10 cellular contexts compared by ENCODE assay signal in the genomic region with DNA sequence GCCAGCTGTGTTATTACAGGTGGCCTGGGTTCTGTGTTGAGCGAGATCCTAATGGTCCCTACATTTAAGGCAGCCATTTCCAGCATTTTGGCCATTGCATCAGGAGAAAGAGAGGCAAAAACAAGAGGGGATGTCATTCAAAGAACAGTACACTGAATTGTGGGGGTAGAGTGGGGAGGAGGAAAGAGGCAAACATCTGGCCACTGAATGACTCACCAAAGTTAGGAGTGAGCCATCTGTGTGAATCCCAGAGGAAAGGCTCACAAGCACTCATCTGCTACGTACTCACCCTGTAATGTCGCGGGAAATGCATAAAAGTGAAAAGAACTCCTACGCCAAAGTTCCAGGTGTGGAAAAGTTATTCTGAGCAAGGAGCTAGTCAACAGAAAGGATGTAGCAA. TPM values are rescaled to one million over a fixed set of nuclear protein-coding genes. Genes with fewer than 3 reads are reported as not detected.
DNase-seq lines count a peak whose midpoint lies in the region; ATAC-seq and TF ChIP-seq lines count a peak whose summit lies in the region.
"Had no signal": no experiment of that assay in that cellular context is flagged by ENCODE, and none has a peak within 500 bp of the region (broad histone marks: within the 10 kb centered on the region; RNA-seq: fewer than 3 reads in every experiment).

No MANE protein-coding gene starts in this region.

- no peaks in the 10 kb centered on the region for H3K9me3 Mint-ChIP-seq in activated T-helper 17 cell treated with anti-CD3 and anti-CD28 coated beads, Interleukin-2, amount 50 U/mL, for 72 hours
- H3K9me3 Mint-ChIP-seq: activated B cell treated with CpG ODN at 0.5 μM for 24 hours had no signal

- DNase-seq in A172 (ENCODE audit: low spot score) (peak; percentile 83), M059J (ENCODE audit: low read depth) (peak; percentile 42), dedifferentiated amniotic fluid mesenchymal stem cell (ENCODE audit: extremely low spot score) (peak; percentile 63), left kidney (ENCODE audit: low read depth, low spot score) (peak; percentile 65), omental fat pad (ENCODE audit: low spot score) (no peak), NCI-H1436 (lab: John Stamatoyannopoulos, UW) (no peak)
- no peak for DNase-seq in activated CD4-positive, alpha-beta T cell treated with anti-CD3 and anti-CD28 coated beads for 1 hour
- DNase-seq: activated B cell treated with CpG ODN at 0.5 μM for 24 hours had no signal

- H3K27me3 Mint-ChIP-seq in activated T-helper 17 cell treated with anti-CD3 and anti-CD28 coated beads, Interleukin-2, amount 50 U/mL, for 72 hours: no peaks in the 10 kb centered on the region
- H3K27me3 Mint-ChIP-seq: activated B cell treated with CpG ODN at 0.5 μM for 24 hours, B cell had no signal

- no peak overlapping the region for H3K27ac Mint-ChIP-seq in activated T-helper 17 cell treated with anti-CD3 and anti-CD28 coated beads, Interleukin-2, amount 50 U/mL, for 72 hours
- H3K27ac Mint-ChIP-seq: activated B cell treated with CpG ODN at 0.5 μM for 24 hours, B cell had no signal

- H3K4me3 Mint-ChIP-seq in activated T-helper 17 cell treated with anti-CD3 and anti-CD28 coated beads, Interleukin-2, amount 50 U/mL, for 72 hours: no peak overlapping the region
- H3K4me3 Mint-ChIP-seq: activated B cell treated with CpG ODN at 0.5 μM for 24 hours, B cell had no signal

- no peak for TF ChIP-seq CTCF in omental fat pad (IDR thresholded peaks at IDR 0.05)

- H3K36me3 Mint-ChIP-seq in activated T-helper 17 cell treated with anti-CD3 and anti-CD28 coated beads, Interleukin-2, amount 50 U/mL, for 72 hours (ENCODE audit: low read depth): no peaks in the 10 kb centered on the region

- H3K4me1 Mint-ChIP-seq in activated T-helper 17 cell treated with anti-CD3 and anti-CD28 coated beads, Interleukin-2, amount 50 U/mL, for 72 hours: peaks cover 12% of the 10 kb centered on the region
- H3K4me1 Mint-ChIP-seq: activated B cell treated with CpG ODN at 0.5 μM for 24 hours, B cell had no signal

- no peak for ATAC-seq in omental fat pad (ENCODE audit: low FRiP score)
- ATAC-seq in activated T-helper 17 cell treated with anti-CD3 and anti-CD28 coated beads, Interleukin-2, amount 50 U/mL, for 72 hours (replicated peaks): no peak

RNA-seq across cellular contexts. Expression of a gene that starts 20.1 kb away (rescaled TPM):
- total RNA-seq in A172 (2014; rRNA removed; shearing (Covaris generic)): not detected in 2 replicates
- total RNA-seq in M059J (2014; rRNA removed; shearing (Covaris generic)): not detected in 2 replicates
- total RNA-seq in omental fat pad: not detected
- not detected for total RNA-seq in activated T-helper 17 cell treated with anti-CD3 and anti-CD28 coated beads, Interleukin-2, amount 50 U/mL, for 72 hours
- total RNA-seq: activated B cell treated with CpG ODN at 0.5 μM for 24 hours, B cell had no signal

RNA-seq across cellular contexts. Expression of a gene that starts 23.2 kb away (rescaled TPM):
- 4,408 and 5,921 TPM in 2 replicates for total RNA-seq in A172 (2014; rRNA removed; shearing (Covaris generic))
- total RNA-seq in M059J (2014; rRNA removed; shearing (Covaris generic)): 2,231 and 3,155 TPM in 2 replicates
- 1,000 to 10,000 TPM; 3,452 to 4,057 (median 3,629) TPM for total RNA-seq in omental fat pad
- total RNA-seq in activated T-helper 17 cell treated with anti-CD3 and anti-CD28 coated beads, Interleukin-2, amount 50 U/mL, for 72 hours: 1,000 to 10,000 TPM; 2,606 to 3,397 TPM

RNA-seq across cellular contexts. Expression of a gene that starts 37.9 kb away (rescaled TPM):
- total RNA-seq in A172 (2014; rRNA removed; shearing (Covaris generic)): not detected in 2 replicates
- total RNA-seq in M059J (2014; rRNA removed; shearing (Covaris generic)): 0.10 TPM in 1 of 2 replicates, not detected in the other
- not detected for total RNA-seq in omental fat pad
- total RNA-seq in activated T-helper 17 cell treated with anti-CD3 and anti-CD28 coated beads, Interleukin-2, amount 50 U/mL, for 72 hours: under 1 TPM; 0.09 to 0.21 TPM
- total RNA-seq: activated B cell treated with CpG ODN at 0.5 μM for 24 hours, B cell had no signal

RNA-seq across cellular contexts. Expression of a gene that starts 49.7 kb away (rescaled TPM):
- total RNA-seq in A172 (2014; rRNA removed; shearing (Covaris generic)): not detected in 2 replicates
- not detected in 2 replicates for total RNA-seq in M059J (2014; rRNA removed; shearing (Covaris generic))
- total RNA-seq in omental fat pad: 100 to 1,000 TPM in 1 of 4 donors, 10 to 100 TPM in 2, 1 to 10 TPM in 1; 8.6 to 132 (median 60.4) TPM
- total RNA-seq in activated T-helper 17 cell treated with anti-CD3 and anti-CD28 coated beads, Interleukin-2, amount 50 U/mL, for 72 hours: not detected
- total RNA-seq: activated B cell treated with CpG ODN at 0.5 μM for 24 hours, B cell had no signal

Comparison
In these comparisons a context has a peak if more than half of its experiments do, and no peak if none do; other contexts are left out.
1. DNase-seq: peak in A172 (single experiment), M059J (single experiment), dedifferentiated amniotic fluid mesenchymal stem cell (single experiment) and left kidney (single experiment); none in omental fat pad (single experiment), NCI-H1436 (single experiment) and activated CD4-positive, alpha-beta T cell treated with anti-CD3 and anti-CD28 coated beads for 1 hour (single experiment).